In genomic region chr5:174189638-174190037, GRCh38 we compare ENCODE assay signal across 14 cellular contexts.
DNase-seq lines count a peak whose midpoint lies in the region; ATAC-seq and TF ChIP-seq lines count a peak whose summit lies in the region.
"Had no signal": no experiment of that assay in that cellular context is flagged by ENCODE, and none has a peak within 500 bp of the region (broad histone marks: within the 10 kb centered on the region; RNA-seq: fewer than 3 reads in every experiment).

No MANE protein-coding gene starts in this region.

- H3K4me3 ChIP-seq in HEK293 (ENCODE audit: low read depth, low read length) (no peak overlapping the region), body of pancreas (no peak overlapping the region), left lung (no peak overlapping the region)
- H3K4me3 ChIP-seq: GM12878 had no signal

- peak in 3 of 4 donors; percentile 11 to 39 (median 25) for DNase-seq in body of pancreas
- no peak for DNase-seq in left lung
- DNase-seq in renal cortical epithelial cell (ENCODE audit: low read depth), result peak; percentile 18
- no peak for DNase-seq in SKM-1 (lab: John Stamatoyannopoulos, UW; ENCODE audit: unreplicated experiment)
- DNase-seq: CD8-positive, alpha-beta memory T cell; DND-41; GOT3; NCI-H187 treated with DMSO at 0.1 percent for 48 hours; NCI-H2171; NCI-H446 had no signal

- no peaks in the 10 kb centered on the region for H3K9me3 ChIP-seq in HEK293 (ENCODE audit: control insufficient read depth, insufficient read depth, low read depth, low read length)
- H3K9me3 ChIP-seq in body of pancreas, result no peaks in the 10 kb centered on the region
- H3K9me3 ChIP-seq in left lung, result no peaks in the 10 kb centered on the region

- TF ChIP-seq CTCF in HEK293 (tag by site-specific recombination; IDR thresholded peaks at IDR 0.05) (no peak), body of pancreas (IDR thresholded peaks at IDR 0.05) (no peak), left lung (IDR thresholded peaks at IDR 0.05) (no peak)

- CTCF ChIA-PET in HEK293 (lab: Yijun Ruan, JAX), result no interaction called here

- no peak for TF ChIP-seq POLR2A in body of pancreas (IDR thresholded peaks at IDR 0.05)

- WGBS in body of pancreas, 2 donors, result 22 to 24% methylated on average over 7 of the region's 7 CpGs

- no peaks in the 10 kb centered on the region for H3K36me3 ChIP-seq in HEK293 (ENCODE audit: control insufficient read depth in 2 of 2, insufficient read depth in 1 of 2, low read length in 2 of 2)
- no peaks in the 10 kb centered on the region for H3K36me3 ChIP-seq in body of pancreas (replicated peaks in 1 of 2; ENCODE audit: insufficient read depth in 1 of 2, low read depth in 2 of 2)
- H3K36me3 ChIP-seq in left lung, result no peaks in the 10 kb centered on the region

- POLR2A ChIA-PET in HEK293 (lab: Yijun Ruan, JAX), result no interaction called here

- intact Hi-C loops in body of pancreas (cut with DNase I), result no loop called here
- intact Hi-C loops in left lung (cut with DNase I), result no loop called here

- H3K27me3 ChIP-seq in body of pancreas (no peaks in the 10 kb centered on the region), left lung (peaks cover 0 to 11% of the 10 kb centered on the region in 2 donors)

- H3K4me1 ChIP-seq in HEK293 (ENCODE audit: control insufficient read depth, insufficient read depth, low read length) (no peaks in the 10 kb centered on the region), body of pancreas (peaks cover 11% of the 10 kb centered on the region), left lung (peaks cover 0 to 4% of the 10 kb centered on the region in 2 donors)

- H3K27ac ChIP-seq in HEK293 (ENCODE audit: extremely low read depth, low read depth, low read length) (no peak overlapping the region), body of pancreas (peak overlapping the region in 3 of 4 donors; percentile 23 to 46 (median 39)), left lung (no peak overlapping the region)

- ATAC-seq in body of pancreas (peak; percentile 84), left lung (peak; percentile 75), GM21619 (IDR thresholded peaks at IDR 0.05; ENCODE audit: unreplicated experiment) (no peak), GM18861 (IDR thresholded peaks at IDR 0.05; ENCODE audit: unreplicated experiment) (no peak)
- ATAC-seq: GM12878 had no signal

TF ChIP-seq in HEK293, 187 proteins besides CTCF, POLR2A, EP300 and RAD21:
- TF ChIP-seq ZNF114 (tag by site-specific recombination; IDR thresholded peaks at IDR 0.05) (no peak), SCRT2 (tag by site-specific recombination; IDR thresholded peaks at IDR 0.05) (0 out of 2 replicates have a peak, but pooled peaks have one; percentile 16)
TF ChIP-seq in HEK293: peak in this region for 1.

Comparison
In these comparisons a context has a peak if more than half of its experiments do, and no peak if none do; other contexts are left out.
1. H3K27ac ChIP-seq: peak in body of pancreas (3 of 4); none in HEK293 (single experiment) and left lung (0 of 2).
2. ATAC-seq: peak in body of pancreas (single experiment) and left lung (single experiment); none in GM21619 (single experiment) and GM18861 (single experiment).
3. DNase-seq: peak in body of pancreas (3 of 4) and renal cortical epithelial cell (single experiment); none in left lung (0 of 2) and SKM-1 (single experiment).